ENCODE assay signal across 20 cellular contexts in genomic region chr3:191383104-191383503, GRCh38. TPM values are rescaled to one million over a fixed set of nuclear protein-coding genes. Genes with fewer than 3 reads are reported as not detected.
DNase-seq lines count a peak whose midpoint lies in the region; ATAC-seq and TF ChIP-seq lines count a peak whose summit lies in the region.
"Had no signal": no experiment of that assay in that cellular context is flagged by ENCODE, and none has a peak within 500 bp of the region (broad histone marks: within the 10 kb centered on the region; RNA-seq: fewer than 3 reads in every experiment).

No MANE protein-coding gene starts in this region.

- no peak overlapping the region for H3K27ac ChIP-seq in right atrium auricular region
- H3K27ac ChIP-seq in left ventricle myocardium inferior (replicated peaks): peak overlapping the region; percentile 37

- no peak for TF ChIP-seq CTCF in right atrium auricular region (IDR thresholded peaks at IDR 0.05)
- TF ChIP-seq CTCF in left ventricle myocardium inferior (IDR thresholded peaks at IDR 0.05; ENCODE audit: borderline replicate concordance): no peak
- no peak for TF ChIP-seq CTCF in BE2C (IDR thresholded peaks at IDR 0.05; ENCODE audit: low read depth, low read length)

- CTCF ChIA-PET in activated CD4-positive, alpha-beta memory T cell treated with anti-CD3 and anti-CD28 coated beads for 36 hours (lab: Charles Lee): no interaction called here

- intact Hi-C loops in Right ventricle myocardium inferior (cut with DNase I): no loop called here
- intact Hi-C loops in left ventricle myocardium inferior (cut with micrococcal nuclease): no loop called here
- intact Hi-C loops in activated CD4-positive, alpha-beta memory T cell treated with anti-CD3 and anti-CD28 coated beads for 36 hours (cut with micrococcal nuclease): no loop called here

- no peaks in the 10 kb centered on the region for H3K9me3 Mint-ChIP-seq in activated CD4-positive, alpha-beta memory T cell treated with anti-CD3 and anti-CD28 coated beads for 36 hours

- no peak overlapping the region for H3K4me3 Mint-ChIP-seq in activated CD4-positive, alpha-beta memory T cell treated with anti-CD3 and anti-CD28 coated beads for 36 hours
- H3K4me3 Mint-ChIP-seq: activated naive CD8-positive, alpha-beta T cell had no signal

- no peak overlapping the region for H3K4me3 ChIP-seq in right atrium auricular region
- H3K4me3 ChIP-seq in left ventricle myocardium inferior: no peak overlapping the region
- no peak overlapping the region for H3K4me3 ChIP-seq in BE2C (ENCODE audit: low read depth, low read length)
- H3K4me3 ChIP-seq: mucosa of descending colon had no signal

- H3K27me3 Mint-ChIP-seq in activated CD4-positive, alpha-beta memory T cell treated with anti-CD3 and anti-CD28 coated beads for 36 hours: no peaks in the 10 kb centered on the region
- H3K27me3 Mint-ChIP-seq: activated naive CD8-positive, alpha-beta T cell had no signal

- peak; percentile 92 for ATAC-seq in Right ventricle myocardium inferior
- ATAC-seq: mucosa of descending colon had no signal

- H3K9me3 ChIP-seq in right atrium auricular region (no peaks in the 10 kb centered on the region), left ventricle myocardium inferior (replicated peaks) (no peaks in the 10 kb centered on the region), BE2C (no peaks in the 10 kb centered on the region)
- H3K9me3 ChIP-seq: Caco-2, mucosa of descending colon had no signal

- H3K36me3 ChIP-seq in right atrium auricular region (peaks cover 22% of the 10 kb centered on the region), left ventricle myocardium inferior (peaks cover 56% of the 10 kb centered on the region), BE2C (peaks cover 14% of the 10 kb centered on the region)

- peaks cover 4% of the 10 kb centered on the region for H3K36me3 Mint-ChIP-seq in activated CD4-positive, alpha-beta memory T cell treated with anti-CD3 and anti-CD28 coated beads for 36 hours
- H3K36me3 Mint-ChIP-seq: activated naive CD8-positive, alpha-beta T cell had no signal

- peaks cover 2% of the 10 kb centered on the region for H3K4me1 Mint-ChIP-seq in activated CD4-positive, alpha-beta memory T cell treated with anti-CD3 and anti-CD28 coated beads for 36 hours (ENCODE audit: low read depth)

- H3K27me3 ChIP-seq in right atrium auricular region (no peaks in the 10 kb centered on the region), left ventricle myocardium inferior (ENCODE audit: low read depth) (no peaks in the 10 kb centered on the region), BE2C (no peaks in the 10 kb centered on the region)

- DNase-seq in Right ventricle myocardium inferior (ENCODE audit: missing footprints) (no peak), right atrium auricular region (ENCODE audit: low spot score) (no peak), amniotic epithelial cell (ENCODE audit: low read depth) (peak; percentile 87), left ventricle myocardium inferior (no peak), GF-D8 (lab: John Stamatoyannopoulos, UW) (no peak), anterior cingulate cortex (lab: John Stamatoyannopoulos, UW) (no peak), BE2C (no peak)
- no peak for DNase-seq in activated CD4-positive, alpha-beta memory T cell treated with anti-CD3 and anti-CD28 coated beads for 36 hours
- DNase-seq: 8988T, activated T-cell treated with anti-CD3 and anti-CD28 coated beads for 4 hours, Caco-2, caudate nucleus, GDM1, kidney, mucosa of descending colon, NCI-H1930, NCI-H526, posterior cingulate gyrus, T-helper 1 cell had no signal

- POLR2A ChIA-PET in activated CD4-positive, alpha-beta memory T cell treated with anti-CD3 and anti-CD28 coated beads for 36 hours (lab: Charles Lee): no interaction called here

- H3K4me1 ChIP-seq in right atrium auricular region: peaks cover 0 to 29% of the 10 kb centered on the region in 2 donors
- peaks cover 57% of the 10 kb centered on the region for H3K4me1 ChIP-seq in left ventricle myocardium inferior
- H3K4me1 ChIP-seq in BE2C: peaks cover 8% of the 10 kb centered on the region
- H3K4me1 ChIP-seq: Caco-2 had no signal

- no peak overlapping the region for H3K27ac Mint-ChIP-seq in activated CD4-positive, alpha-beta memory T cell treated with anti-CD3 and anti-CD28 coated beads for 36 hours
- H3K27ac Mint-ChIP-seq: activated naive CD8-positive, alpha-beta T cell had no signal

RNA-seq across cellular contexts. Expression of gene UTS2B, which starts 52.8 kb away (rescaled TPM):
- total RNA-seq in Right ventricle myocardium inferior (0.65 TPM), right atrium auricular region (under 1 TPM in 1 of 2 donors, not detected in 1; 0.39 TPM), left ventricle myocardium inferior (0.47 TPM)
- total RNA-seq in activated CD4-positive, alpha-beta memory T cell treated with anti-CD3 and anti-CD28 coated beads for 36 hours: not detected
- polyA plus RNA-seq in BE2C (2012; ENCODE audit: insufficient read depth, insufficient read length, low read depth): not detected

RNA-seq across cellular contexts. Expression of gene CCDC50, which starts 53.9 kb away (rescaled TPM):
- total RNA-seq in Right ventricle myocardium inferior: 57.8 TPM
- 10 to 100 TPM; 58.7 to 70.7 TPM for total RNA-seq in right atrium auricular region
- total RNA-seq in left ventricle myocardium inferior: 52.1 TPM
- total RNA-seq in activated CD4-positive, alpha-beta memory T cell treated with anti-CD3 and anti-CD28 coated beads for 36 hours: 10 to 100 TPM; 13.6 to 15.4 TPM
- polyA plus RNA-seq in BE2C (2012; ENCODE audit: insufficient read depth, insufficient read length, low read depth): 20.5 TPM
